Comparison of ENCODE assay signal across 1 cellular context in genomic region chr1:79376106-79376505, GRCh38.
TF ChIP-seq lines count a peak whose summit lies in the region.

No MANE protein-coding gene starts in this region.

TF ChIP-seq in endothelial cell of umbilical vein, 7 proteins besides CTCF, POLR2A, EP300 and RAD21 (continued from another document):
- TF ChIP-seq JUN (IDR thresholded peaks at IDR 0.05; ENCODE audit: borderline replicate concordance, insufficient read depth, insufficient read length, low read depth): no peak
